Comparison of ENCODE assay signal across 1 cellular context in the genomic region with DNA sequence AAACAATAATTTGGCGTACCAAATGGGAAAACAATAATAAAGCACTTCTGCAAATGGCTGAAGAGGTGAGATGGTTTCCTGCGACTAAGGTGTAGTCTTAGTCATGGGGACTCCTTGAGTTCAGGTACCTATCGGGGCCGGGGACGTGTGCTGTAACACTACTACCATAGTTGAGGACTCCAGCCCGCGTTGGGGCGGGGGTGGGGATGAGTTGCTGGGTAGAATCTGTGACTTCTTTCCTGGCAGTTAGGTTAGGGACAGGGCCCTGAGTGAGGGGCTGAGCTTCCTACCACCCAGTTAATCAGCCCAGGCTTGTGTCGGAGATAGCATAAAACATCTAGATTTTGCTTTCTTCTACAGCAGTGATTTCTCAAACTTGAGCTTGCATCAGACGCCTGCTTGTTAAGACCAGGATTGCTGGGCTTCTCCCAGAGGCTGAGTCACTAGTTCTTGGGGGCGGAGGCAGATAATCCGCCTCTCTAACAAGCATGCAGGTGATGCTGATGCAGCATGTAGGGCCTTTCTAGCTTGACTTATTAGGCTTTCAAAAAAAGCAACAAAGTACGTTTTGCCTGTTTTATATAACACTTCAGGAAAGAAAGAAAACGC.
A peak's percentile ranks its signal among the peaks of the same experiment; 100 is the strongest.
TF ChIP-seq lines count a peak whose summit lies in the region.

No MANE protein-coding gene starts in this region.

TF ChIP-seq in HEK293, 187 proteins besides CTCF, POLR2A, EP300 and RAD21 (continued from another document):
- TF ChIP-seq, protein P1, sequence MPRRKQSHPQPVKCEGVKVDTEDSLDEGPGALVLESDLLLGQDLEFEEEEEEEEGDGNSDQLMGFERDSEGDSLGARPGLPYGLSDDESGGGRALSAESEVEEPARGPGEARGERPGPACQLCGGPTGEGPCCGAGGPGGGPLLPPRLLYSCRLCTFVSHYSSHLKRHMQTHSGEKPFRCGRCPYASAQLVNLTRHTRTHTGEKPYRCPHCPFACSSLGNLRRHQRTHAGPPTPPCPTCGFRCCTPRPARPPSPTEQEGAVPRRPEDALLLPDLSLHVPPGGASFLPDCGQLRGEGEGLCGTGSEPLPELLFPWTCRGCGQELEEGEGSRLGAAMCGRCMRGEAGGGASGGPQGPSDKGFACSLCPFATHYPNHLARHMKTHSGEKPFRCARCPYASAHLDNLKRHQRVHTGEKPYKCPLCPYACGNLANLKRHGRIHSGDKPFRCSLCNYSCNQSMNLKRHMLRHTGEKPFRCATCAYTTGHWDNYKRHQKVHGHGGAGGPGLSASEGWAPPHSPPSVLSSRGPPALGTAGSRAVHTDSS (tag by site-specific recombination; IDR thresholded peaks at IDR 0.05) = no peak
- TF ChIP-seq ZNF701 (tag by site-specific recombination; IDR thresholded peaks at IDR 0.05) (no peak), EGR2 (tag by site-specific recombination; IDR thresholded peaks at IDR 0.05; ENCODE audit: low read depth) (0 out of 2 replicates have a peak, but pooled peaks have one; percentile 15), ZNF394 (tag by site-specific recombination; IDR thresholded peaks at IDR 0.05; ENCODE audit: borderline replicate concordance) (peak; percentile 33; the same call in 1 of the 2 replicates), ZNF366 (tag by site-specific recombination; conservative IDR thresholded peaks at IDR 0.05) (no peak), ZNF664 (tag by site-specific recombination; IDR thresholded peaks at IDR 0.05) (0 out of 2 replicates have a peak, but pooled peaks have one; percentile 29)
- TF ChIP-seq, protein P2, sequence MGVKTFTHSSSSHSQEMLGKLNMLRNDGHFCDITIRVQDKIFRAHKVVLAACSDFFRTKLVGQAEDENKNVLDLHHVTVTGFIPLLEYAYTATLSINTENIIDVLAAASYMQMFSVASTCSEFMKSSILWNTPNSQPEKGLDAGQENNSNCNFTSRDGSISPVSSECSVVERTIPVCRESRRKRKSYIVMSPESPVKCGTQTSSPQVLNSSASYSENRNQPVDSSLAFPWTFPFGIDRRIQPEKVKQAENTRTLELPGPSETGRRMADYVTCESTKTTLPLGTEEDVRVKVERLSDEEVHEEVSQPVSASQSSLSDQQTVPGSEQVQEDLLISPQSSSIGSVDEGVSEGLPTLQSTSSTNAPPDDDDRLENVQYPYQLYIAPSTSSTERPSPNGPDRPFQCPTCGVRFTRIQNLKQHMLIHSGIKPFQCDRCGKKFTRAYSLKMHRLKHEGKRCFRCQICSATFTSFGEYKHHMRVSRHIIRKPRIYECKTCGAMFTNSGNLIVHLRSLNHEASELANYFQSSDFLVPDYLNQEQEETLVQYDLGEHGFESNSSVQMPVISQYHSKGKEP (tag by site-specific recombination; IDR thresholded peaks at IDR 0.05) = peak; percentile 71
